ENCODE assay signal across 1 cellular context in genomic region chr1:155514582-155515187, GRCh38.
TF ChIP-seq lines count a peak whose summit lies in the region.

No MANE protein-coding gene starts in this region.

TF ChIP-seq in HepG2, 621 proteins besides CTCF, POLR2A, EP300 and RAD21:
- TF ChIP-seq, protein P1, sequence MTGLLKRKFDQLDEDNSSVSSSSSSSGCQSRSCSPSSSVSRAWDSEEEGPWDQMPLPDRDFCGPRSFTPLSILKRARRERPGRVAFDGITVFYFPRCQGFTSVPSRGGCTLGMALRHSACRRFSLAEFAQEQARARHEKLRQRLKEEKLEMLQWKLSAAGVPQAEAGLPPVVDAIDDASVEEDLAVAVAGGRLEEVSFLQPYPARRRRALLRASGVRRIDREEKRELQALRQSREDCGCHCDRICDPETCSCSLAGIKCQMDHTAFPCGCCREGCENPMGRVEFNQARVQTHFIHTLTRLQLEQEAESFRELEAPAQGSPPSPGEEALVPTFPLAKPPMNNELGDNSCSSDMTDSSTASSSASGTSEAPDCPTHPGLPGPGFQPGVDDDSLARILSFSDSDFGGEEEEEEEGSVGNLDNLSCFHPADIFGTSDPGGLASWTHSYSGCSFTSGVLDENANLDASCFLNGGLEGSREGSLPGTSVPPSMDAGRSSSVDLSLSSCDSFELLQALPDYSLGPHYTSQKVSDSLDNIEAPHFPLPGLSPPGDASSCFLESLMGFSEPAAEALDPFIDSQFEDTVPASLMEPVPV (CRISPR knock-in tag; IDR thresholded peaks at IDR 0.05), result no peak
- TF ChIP-seq YEATS2 (CRISPR knock-in tag; IDR thresholded peaks at IDR 0.05; ENCODE audit: borderline replicate concordance), result no peak
- TF ChIP-seq ZZZ3 (CRISPR knock-in tag; IDR thresholded peaks at IDR 0.05; ENCODE audit: borderline replicate concordance), result no peak
